ENCODE assay signal across 12 cellular contexts in genomic region chr2:66569321-66569851, GRCh38.
DNase-seq lines count a peak whose midpoint lies in the region; ATAC-seq and TF ChIP-seq lines count a peak whose summit lies in the region.
"Had no signal": no experiment of that assay in that cellular context is flagged by ENCODE, and none has a peak within 500 bp of the region (broad histone marks: within the 10 kb centered on the region; RNA-seq: fewer than 3 reads in every experiment).

No MANE protein-coding gene starts in this region.

- no peak overlapping the region for H3K4me3 ChIP-seq in fibroblast of the aortic adventitia (ENCODE audit: low read depth, low read length)

- DNase-seq in NCI-H524 (lab: John Stamatoyannopoulos, UW) (peak; percentile 20 to 61), NCI-H524 treated with DMSO at 0.1 percent for 48 hours (lab: John Stamatoyannopoulos, UW) (no peak), NCI-H748 treated with DMSO at 0.1 percent for 48 hours (lab: John Stamatoyannopoulos, UW) (peak; percentile 14), fibroblast of the aortic adventitia (ENCODE audit: low read depth) (peak; percentile 46), stromal cell of bone marrow (ENCODE audit: low read depth) (peak; percentile 59), ecto neural progenitor cell (ENCODE audit: low spot score) (no peak)
- DNase-seq: activated CD8-positive, alpha-beta memory T cell treated with anti-CD3 and anti-CD28 coated beads for 24 hours; H9; right cardiac atrium; stimulated activated CD8-positive, alpha-beta memory T cell treated with anti-CD3 and anti-CD28 coated beads, Interleukin-4, amount 100 ng/mL, for 48 hours had no signal

- ATAC-seq in GM21737 (IDR thresholded peaks at IDR 0.05; ENCODE audit: unreplicated experiment) = no peak
- no peak for ATAC-seq in HG02642 (IDR thresholded peaks at IDR 0.05; ENCODE audit: poor library complexity, unreplicated experiment)
- ATAC-seq: right cardiac atrium had no signal

- no peak for TF ChIP-seq CTCF in fibroblast of the aortic adventitia (IDR thresholded peaks at IDR 0.05; ENCODE audit: insufficient read depth, low read length)

Comparison
In these comparisons a context has a peak if more than half of its experiments do, and no peak if none do; other contexts are left out.
1. DNase-seq: peak in NCI-H524 (2 of 2), NCI-H748 treated with DMSO at 0.1 percent for 48 hours (single experiment), fibroblast of the aortic adventitia (single experiment) and stromal cell of bone marrow (single experiment); none in NCI-H524 treated with DMSO at 0.1 percent for 48 hours (single experiment) and ecto neural progenitor cell (single experiment).